In the genomic region with DNA sequence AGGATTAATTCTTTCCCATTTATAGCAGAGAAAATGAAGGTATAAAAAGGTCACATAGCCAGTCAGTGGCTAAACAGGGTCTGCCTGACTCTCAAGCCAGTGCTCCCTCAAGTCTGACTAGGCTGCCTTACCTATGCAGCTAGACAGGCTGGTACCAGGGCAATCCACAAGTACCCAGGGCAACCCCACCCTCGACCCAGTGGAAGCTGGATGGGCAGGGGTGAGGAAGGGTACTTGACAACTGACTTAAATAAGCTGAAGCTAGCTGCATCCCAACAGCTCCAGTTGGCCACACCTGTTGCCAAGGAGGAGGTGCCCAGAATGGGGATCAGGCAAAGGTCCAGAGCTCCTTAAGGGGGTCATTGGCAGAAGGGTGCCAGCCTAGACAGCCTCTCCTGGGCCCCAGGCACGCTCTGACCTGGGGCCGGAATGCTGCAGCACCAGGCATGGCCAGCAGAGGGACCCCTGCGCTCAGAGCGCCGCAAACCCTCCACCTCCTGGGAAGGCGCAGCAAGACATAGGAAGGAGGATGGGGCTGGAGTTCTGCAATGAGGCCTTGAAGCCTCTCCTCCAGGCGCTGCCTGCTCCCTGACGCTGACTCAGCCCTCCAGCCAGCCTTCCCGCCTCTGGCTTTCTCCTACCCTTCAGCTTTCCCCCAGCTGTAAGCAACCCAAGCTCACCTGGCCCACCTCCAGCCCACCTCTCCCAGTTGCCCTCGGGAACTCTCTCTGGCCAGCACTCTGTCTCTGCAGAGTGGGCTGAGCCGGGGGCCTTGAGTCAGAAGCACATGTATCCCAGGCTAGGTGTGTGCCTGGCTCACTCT, we compare ENCODE assay signal across 8 cellular contexts. TPM values are rescaled to one million over a fixed set of nuclear protein-coding genes. Genes with fewer than 3 reads are reported as not detected.
A peak's percentile ranks its signal among the peaks of the same experiment; 100 is the strongest.
DNase-seq lines count a peak whose midpoint lies in the region; ATAC-seq and TF ChIP-seq lines count a peak whose summit lies in the region.

No MANE protein-coding gene starts in this region.

- DNase-seq in AG20443 (ENCODE audit: low spot score), result peak; percentile 97
- DNase-seq in GM20000 (ENCODE audit: low spot score), result peak; percentile 83
- DNase-seq in NCI-H226, result peak; percentile 87
- DNase-seq in activated CD4-positive, alpha-beta T cell treated with anti-CD3 and anti-CD28 coated beads, Interleukin-2, amount 50 U/mL, for 1 hour, result peak; percentile 66
- DNase-seq in coronary artery (ENCODE audit: low spot score), result peak; percentile 72
- DNase-seq in right lobe of liver, result peak; percentile 65 to 74 (median 71)
- DNase-seq in stimulated activated CD4-positive, alpha-beta T cell treated with anti-CD3 and anti-CD28 coated beads, Interleukin-4, amount 100 ng/mL, for 48 hours (ENCODE audit: low read depth in 2 of 2), result peak; percentile 44 to 70

- H3K4me1 ChIP-seq in right lobe of liver, result no peaks in the 10 kb centered on the region

- intact Hi-C loops in right lobe of liver (cut with DNase I), result no loop called here

- H3K4me3 ChIP-seq in coronary artery (no peak overlapping the region), right lobe of liver (no peak overlapping the region)

- no peaks in the 10 kb centered on the region for H3K36me3 ChIP-seq in right lobe of liver

- H3K27me3 ChIP-seq in right lobe of liver, result no peaks in the 10 kb centered on the region

- TF ChIP-seq CTCF in GM20000 (IDR thresholded peaks at IDR 0.05; ENCODE audit: extremely low read depth, missing control alignments) (peak; percentile 95), coronary artery (IDR thresholded peaks at IDR 0.05) (peak; percentile 92), right lobe of liver (IDR thresholded peaks at IDR 0.05) (peak; percentile 85 to 98 (median 96))

- H3K9me3 ChIP-seq in right lobe of liver, result no peaks in the 10 kb centered on the region

- no peak for TF ChIP-seq POLR2A in right lobe of liver (IDR thresholded peaks at IDR 0.05)

- H3K27ac ChIP-seq in coronary artery (no peak overlapping the region), right lobe of liver (no peak overlapping the region)

- peak; percentile 87 to 96 (median 92) for ATAC-seq in right lobe of liver
- no peak for ATAC-seq in HG02981 (IDR thresholded peaks at IDR 0.05; ENCODE audit: unreplicated experiment)

- WGBS in right lobe of liver (ENCODE audit: insufficient coverage, low coverage, low lambda C conversion rate, missing lambda C conversion rate), result 3% methylated on average over 6 of the region's 12 CpGs

RNA-seq across cellular contexts. Expression of gene MPP2, which starts 28.9 kb away (rescaled TPM):
- total RNA-seq in right lobe of liver, result 1 to 10 TPM in 1 of 6 experiments, under 1 TPM in 2, not detected in 3; 0.13 to 1.2 (median 0.18) TPM

RNA-seq across cellular contexts. Expression of gene CD300LG, which starts 31.5 kb away (rescaled TPM):
- total RNA-seq in right lobe of liver, result under 1 TPM in 5 of 6 experiments, not detected in 1; 0.12 to 0.73 (median 0.55) TPM

RNA-seq across cellular contexts. Expression of gene MPP3, which starts 45.5 kb away (rescaled TPM):
- 1 to 10 TPM; 1.3 to 2.5 (median 1.8) TPM for total RNA-seq in right lobe of liver
